In the genomic region with DNA sequence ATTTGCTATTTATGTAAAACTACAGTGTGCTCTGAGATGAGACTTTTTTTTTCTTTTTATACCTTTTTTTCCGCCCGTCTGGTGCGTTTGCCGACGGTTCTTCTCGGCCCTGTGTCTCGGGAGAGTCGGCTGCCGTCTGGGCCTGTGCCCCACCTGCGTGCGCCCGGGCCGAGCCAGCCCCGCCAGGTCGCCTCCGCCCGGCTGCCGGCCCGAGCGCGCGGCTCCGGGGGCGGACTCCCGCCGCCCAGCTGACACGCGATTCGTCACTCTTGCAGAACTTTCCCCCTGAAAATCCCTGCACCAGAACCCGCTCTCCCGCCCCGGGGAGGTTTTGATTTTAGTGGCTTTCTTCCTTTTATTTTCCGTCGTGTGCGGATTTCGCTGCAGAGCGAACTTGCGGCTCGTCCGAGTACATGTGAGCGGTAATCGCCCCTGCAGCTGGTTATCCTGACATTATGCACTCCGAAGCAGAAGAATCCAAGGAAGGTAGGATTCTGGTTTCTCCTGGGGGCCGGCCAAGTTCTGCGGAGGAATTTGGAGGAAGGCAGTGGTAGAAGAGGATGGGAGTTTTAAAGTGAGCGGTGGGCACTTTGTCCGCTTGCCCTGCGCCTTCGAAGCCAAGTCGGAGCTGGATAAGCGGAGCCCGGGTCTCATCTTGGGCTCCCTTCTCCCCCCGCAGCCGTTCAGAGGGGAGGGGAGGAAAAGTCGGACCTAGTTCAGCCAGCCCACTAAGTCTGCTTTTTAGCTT, we compare ENCODE assay signal across 9 cellular contexts. TPM values are rescaled to one million over a fixed set of nuclear protein-coding genes. Genes with fewer than 3 reads are reported as not detected.
DNase-seq lines count a peak whose midpoint lies in the region; ATAC-seq and TF ChIP-seq lines count a peak whose summit lies in the region.
"Had no signal": no experiment of that assay in that cellular context is flagged by ENCODE, and none has a peak within 500 bp of the region (broad histone marks: within the 10 kb centered on the region; RNA-seq: fewer than 3 reads in every experiment).

TNFAIP8 (plus strand) TSS at position 384 of the 748 bp plus-strand sequence; CDS start at position 456, 72 bp downstream.

- intact Hi-C loops in ascending aorta (cut with DNase I): loop anchor here (1.0 to 2.0 kb wide), 2 partner anchors 43 to 368 kb away; partner anchors contain the start of gene DTWD2

- H3K9me3 ChIP-seq in ascending aorta: no peaks in the 10 kb centered on the region

- DNase-seq in NCI-H146 (lab: John Stamatoyannopoulos, UW) (peak; percentile 26), NCI-H146 treated with DMSO at 0.1 percent for 48 hours (lab: John Stamatoyannopoulos, UW; ENCODE audit: unreplicated experiment) (no peak), T follicular helper cell (ENCODE audit: low read depth) (peak; percentile 31), ascending aorta (ENCODE audit: low spot score in 2 of 2) (peak in 1 of 2 donors; percentile 83), hippocampal formation (lab: John Stamatoyannopoulos, UW) (peak; percentile 5 to 46), retinal pigment epithelial cell (ENCODE audit: low read depth) (no peak), NCI-H1417 treated with DMSO at 0.1 percent for 48 hours (lab: John Stamatoyannopoulos, UW) (no peak)

- H3K4me3 ChIP-seq in ascending aorta: peak within 1 kb of the TSS; percentile 74 to 87
- peak within 1 kb of the TSS; percentile 68 for H3K4me3 ChIP-seq in retinal pigment epithelial cell (ENCODE audit: low read length)

- TF ChIP-seq CTCF in ascending aorta (IDR thresholded peaks at IDR 0.05) (no peak), retinal pigment epithelial cell (conservative IDR thresholded peaks at IDR 0.05; ENCODE audit: low read depth, low read length) (no peak)

- no peaks in the 10 kb centered on the region for H3K36me3 ChIP-seq in ascending aorta

- no peaks in the 10 kb centered on the region for H3K27me3 ChIP-seq in ascending aorta

- ATAC-seq in HG03095 (IDR thresholded peaks at IDR 0.05; ENCODE audit: unreplicated experiment): peak; percentile 45

- peak within 1 kb of the TSS; percentile 73 for H3K27ac ChIP-seq in ascending aorta
- H3K27ac ChIP-seq: C4-2B had no signal

- H3K4me1 ChIP-seq in ascending aorta: peaks cover 4 to 15% of the 10 kb centered on the region in 2 donors

RNA-seq across cellular contexts. Expression of gene TNFAIP8, which starts in this region (rescaled TPM):
- total RNA-seq in ascending aorta: 3.5 TPM

Comparison
In these comparisons a context has a peak if more than half of its experiments do, and no peak if none do; other contexts are left out.
1. DNase-seq: peak in NCI-H146 (single experiment), T follicular helper cell (single experiment) and hippocampal formation (2 of 2); none in NCI-H146 treated with DMSO at 0.1 percent for 48 hours (single experiment), retinal pigment epithelial cell (single experiment) and NCI-H1417 treated with DMSO at 0.1 percent for 48 hours (single experiment).